Comparison of ENCODE assay signal across 16 cellular contexts in the genomic region with DNA sequence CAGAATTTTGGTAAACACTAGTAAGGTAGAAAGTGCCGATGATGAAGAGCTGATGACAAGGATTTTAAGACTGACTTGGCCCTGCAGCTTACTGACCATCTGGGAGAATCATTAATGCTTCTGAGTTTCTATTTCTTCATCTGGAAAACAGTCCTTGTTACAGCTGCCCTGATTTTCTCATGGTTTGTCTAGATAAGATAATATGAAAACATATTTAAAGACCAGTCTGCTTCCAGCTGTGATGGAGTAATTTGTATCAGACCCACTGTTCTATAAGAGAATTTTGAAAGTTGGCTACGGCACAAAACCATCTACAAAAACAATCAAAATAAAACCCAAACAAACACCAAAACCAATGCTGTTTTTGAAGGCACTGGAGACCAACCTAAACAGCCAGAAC.
DNase-seq lines count a peak whose midpoint lies in the region; ATAC-seq and TF ChIP-seq lines count a peak whose summit lies in the region.
"Had no signal": no experiment of that assay in that cellular context is flagged by ENCODE, and none has a peak within 500 bp of the region (broad histone marks: within the 10 kb centered on the region; RNA-seq: fewer than 3 reads in every experiment).

No MANE protein-coding gene starts in this region.

- H3K9me3 ChIP-seq in heart left ventricle (peaks cover 0 to 21% (median 0%) of the 10 kb centered on the region in 12 donors), left ventricle myocardium inferior (replicated peaks) (peaks cover 18% of the 10 kb centered on the region)
- H3K9me3 ChIP-seq: HAP-1 had no signal

- no peaks in the 10 kb centered on the region for H3K27me3 Mint-ChIP-seq in WTC11 (ENCODE audit: low read depth)
- H3K27me3 Mint-ChIP-seq: B cell; CD4-positive, alpha-beta T cell had no signal

- DNase-seq in heart left ventricle (peak in 1 of 5 donors; percentile 6), cardiac septum (ENCODE audit: low spot score) (no peak), brain pericyte (ENCODE audit: low read depth, low spot score) (peak; percentile 69), left ventricle myocardium inferior (no peak), smooth muscle cell of the brain vasculature (ENCODE audit: low read depth, low spot score) (peak; percentile 58), GM20000 (ENCODE audit: low spot score) (no peak), WTC11 (ENCODE audit: low spot score) (no peak)
- DNase-seq: C1 segment of cervical spinal cord; Calu3; CD4-positive, alpha-beta T cell; DMS 273 treated with DMSO at 0.1 percent for 48 hours; GOT3 had no signal

- peaks cover 14% of the 10 kb centered on the region for H3K9me3 Mint-ChIP-seq in WTC11

- WGBS in heart left ventricle, 4 donors: 37 to 50% (median 42%) methylated on average over 2 of the region's 2 CpGs

- no peak for TF ChIP-seq POLR2A in heart left ventricle (IDR thresholded peaks at IDR 0.05)

- H3K4me1 ChIP-seq in heart left ventricle (peaks cover 0 to 21% (median 2%) of the 10 kb centered on the region in 12 donors), left ventricle myocardium inferior (peaks cover 30% of the 10 kb centered on the region)
- H3K4me1 ChIP-seq: HAP-1 had no signal

- peak; percentile 51 to 85 (median 76) for ATAC-seq in heart left ventricle
- ATAC-seq in WTC11: no peak
- no peak for ATAC-seq in HG03095 (IDR thresholded peaks at IDR 0.05; ENCODE audit: unreplicated experiment)
- ATAC-seq: HepG2 had no signal

- POLR2A ChIA-PET in WTC11 (lab: Charles Lee): no interaction called here

- H3K27ac Mint-ChIP-seq in WTC11: no peak overlapping the region
- H3K27ac Mint-ChIP-seq: B cell; CD4-positive, alpha-beta T cell had no signal

- H3K4me1 Mint-ChIP-seq in WTC11: no peaks in the 10 kb centered on the region
- H3K4me1 Mint-ChIP-seq: B cell had no signal

- H3K27ac ChIP-seq in heart left ventricle (peak overlapping the region in 7 of 12 donors; percentile 10 to 54 (median 42)), left ventricle myocardium inferior (replicated peaks) (peak overlapping the region; percentile 66)

- no peak overlapping the region for H3K4me3 Mint-ChIP-seq in WTC11
- H3K4me3 Mint-ChIP-seq: B cell; CD4-positive, alpha-beta T cell had no signal

- no peak for TF ChIP-seq CTCF in heart left ventricle (IDR thresholded peaks at IDR 0.05)
- TF ChIP-seq CTCF in left ventricle myocardium inferior (IDR thresholded peaks at IDR 0.05; ENCODE audit: borderline replicate concordance): no peak
- TF ChIP-seq CTCF in GM20000 (IDR thresholded peaks at IDR 0.05; ENCODE audit: extremely low read depth, missing control alignments): no peak
- no peak for TF ChIP-seq CTCF in WTC11 (IDR thresholded peaks at IDR 0.05)

- H3K4me3 ChIP-seq in heart left ventricle (no peak overlapping the region), left ventricle myocardium inferior (no peak overlapping the region)
- H3K4me3 ChIP-seq: HAP-1 had no signal

- H3K36me3 Mint-ChIP-seq in WTC11: peaks cover 3% of the 10 kb centered on the region; the same call in 1 of the 2 replicates

- intact Hi-C loops in heart left ventricle (cut with DNase I): loop anchor here in 3 of 10 donors (10.0 kb wide), 4 partner anchors 106 to 974 kb away; a partner anchor contains a TSS
- intact Hi-C loops in cardiac septum (cut with DNase I): no loop called here
- intact Hi-C loops in left ventricle myocardium inferior (cut with micrococcal nuclease): no loop called here

- CTCF ChIA-PET in WTC11 (lab: Charles Lee): no interaction called here

- H3K27me3 ChIP-seq in heart left ventricle (no peaks in the 10 kb centered on the region), left ventricle myocardium inferior (ENCODE audit: low read depth) (no peaks in the 10 kb centered on the region)

- H3K36me3 ChIP-seq in heart left ventricle: no peaks in the 10 kb centered on the region
- H3K36me3 ChIP-seq in left ventricle myocardium inferior: no peaks in the 10 kb centered on the region
- H3K36me3 ChIP-seq: HAP-1 had no signal

TF ChIP-seq in WTC11, 78 proteins besides CTCF, POLR2A, EP300 and RAD21 (continues in another document):
- TF ChIP-seq GRHL2 (CRISPR knock-in tag; IDR thresholded peaks at IDR 0.05; ENCODE audit: insufficient replicate concordance, severe bottlenecking) (no peak), PRRX2 (CRISPR knock-in tag; IDR thresholded peaks at IDR 0.05) (no peak), JAZF1 (CRISPR knock-in tag; IDR thresholded peaks at IDR 0.05) (no peak), SOX15 (CRISPR knock-in tag; IDR thresholded peaks at IDR 0.05) (no peak), ZBTB21 (CRISPR knock-in tag; IDR thresholded peaks at IDR 0.05; ENCODE audit: borderline replicate concordance) (no peak), SP1 (CRISPR knock-in tag; conservative IDR thresholded peaks at IDR 0.05) (no peak), ZNF396 (CRISPR knock-in tag; IDR thresholded peaks at IDR 0.05; ENCODE audit: borderline replicate concordance) (no peak), GTF2I (CRISPR knock-in tag; conservative IDR thresholded peaks at IDR 0.05) (no peak), HMGA2 (CRISPR knock-in tag; IDR thresholded peaks at IDR 0.05) (no peak), ZNF263 (CRISPR knock-in tag; IDR thresholded peaks at IDR 0.05; ENCODE audit: low read depth) (no peak)
- TF ChIP-seq, protein P1, sequence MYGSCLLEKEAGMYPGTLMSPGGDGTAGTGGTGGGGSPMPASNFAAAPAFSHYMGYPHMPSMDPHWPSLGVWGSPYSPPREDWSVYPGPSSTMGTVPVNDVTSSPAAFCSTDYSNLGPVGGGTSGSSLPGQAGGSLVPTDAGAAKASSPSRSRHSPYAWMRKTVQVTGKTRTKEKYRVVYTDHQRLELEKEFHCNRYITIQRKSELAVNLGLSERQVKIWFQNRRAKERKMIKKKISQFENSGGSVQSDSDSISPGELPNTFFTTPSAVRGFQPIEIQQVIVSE (CRISPR knock-in tag; IDR thresholded peaks at IDR 0.05; ENCODE audit: borderline replicate concordance): no peak
- TF ChIP-seq, protein P2, sequence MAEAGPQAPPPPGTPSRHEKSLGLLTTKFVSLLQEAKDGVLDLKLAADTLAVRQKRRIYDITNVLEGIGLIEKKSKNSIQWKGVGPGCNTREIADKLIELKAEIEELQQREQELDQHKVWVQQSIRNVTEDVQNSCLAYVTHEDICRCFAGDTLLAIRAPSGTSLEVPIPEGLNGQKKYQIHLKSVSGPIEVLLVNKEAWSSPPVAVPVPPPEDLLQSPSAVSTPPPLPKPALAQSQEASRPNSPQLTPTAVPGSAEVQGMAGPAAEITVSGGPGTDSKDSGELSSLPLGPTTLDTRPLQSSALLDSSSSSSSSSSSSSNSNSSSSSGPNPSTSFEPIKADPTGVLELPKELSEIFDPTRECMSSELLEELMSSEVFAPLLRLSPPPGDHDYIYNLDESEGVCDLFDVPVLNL (CRISPR knock-in tag; IDR thresholded peaks at IDR 0.05; ENCODE audit: borderline replicate concordance, low read depth): no peak
- TF ChIP-seq, protein P3, sequence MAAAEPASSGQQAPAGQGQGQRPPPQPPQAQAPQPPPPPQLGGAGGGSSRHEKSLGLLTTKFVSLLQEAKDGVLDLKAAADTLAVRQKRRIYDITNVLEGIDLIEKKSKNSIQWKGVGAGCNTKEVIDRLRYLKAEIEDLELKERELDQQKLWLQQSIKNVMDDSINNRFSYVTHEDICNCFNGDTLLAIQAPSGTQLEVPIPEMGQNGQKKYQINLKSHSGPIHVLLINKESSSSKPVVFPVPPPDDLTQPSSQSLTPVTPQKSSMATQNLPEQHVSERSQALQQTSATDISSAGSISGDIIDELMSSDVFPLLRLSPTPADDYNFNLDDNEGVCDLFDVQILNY (CRISPR knock-in tag; IDR thresholded peaks at IDR 0.05): no peak
- TF ChIP-seq, protein P4, sequence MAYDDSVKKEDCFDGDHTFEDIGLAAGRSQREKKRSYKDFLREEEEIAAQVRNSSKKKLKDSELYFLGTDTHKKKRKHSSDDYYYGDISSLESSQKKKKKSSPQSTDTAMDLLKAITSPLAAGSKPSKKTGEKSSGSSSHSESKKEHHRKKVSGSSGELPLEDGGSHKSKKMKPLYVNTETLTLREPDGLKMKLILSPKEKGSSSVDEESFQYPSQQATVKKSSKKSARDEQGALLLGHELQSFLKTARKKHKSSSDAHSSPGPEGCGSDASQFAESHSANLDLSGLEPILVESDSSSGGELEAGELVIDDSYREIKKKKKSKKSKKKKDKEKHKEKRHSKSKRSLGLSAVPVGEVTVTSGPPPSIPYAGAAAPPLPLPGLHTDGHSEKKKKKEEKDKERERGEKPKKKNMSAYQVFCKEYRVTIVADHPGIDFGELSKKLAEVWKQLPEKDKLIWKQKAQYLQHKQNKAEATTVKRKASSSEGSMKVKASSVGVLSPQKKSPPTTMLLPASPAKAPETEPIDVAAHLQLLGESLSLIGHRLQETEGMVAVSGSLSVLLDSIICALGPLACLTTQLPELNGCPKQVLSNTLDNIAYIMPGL (CRISPR knock-in tag; IDR thresholded peaks at IDR 0.05): no peak
- TF ChIP-seq, protein P5, sequence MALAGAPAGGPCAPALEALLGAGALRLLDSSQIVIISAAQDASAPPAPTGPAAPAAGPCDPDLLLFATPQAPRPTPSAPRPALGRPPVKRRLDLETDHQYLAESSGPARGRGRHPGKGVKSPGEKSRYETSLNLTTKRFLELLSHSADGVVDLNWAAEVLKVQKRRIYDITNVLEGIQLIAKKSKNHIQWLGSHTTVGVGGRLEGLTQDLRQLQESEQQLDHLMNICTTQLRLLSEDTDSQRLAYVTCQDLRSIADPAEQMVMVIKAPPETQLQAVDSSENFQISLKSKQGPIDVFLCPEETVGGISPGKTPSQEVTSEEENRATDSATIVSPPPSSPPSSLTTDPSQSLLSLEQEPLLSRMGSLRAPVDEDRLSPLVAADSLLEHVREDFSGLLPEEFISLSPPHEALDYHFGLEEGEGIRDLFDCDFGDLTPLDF (CRISPR knock-in tag; IDR thresholded peaks at IDR 0.05): no peak
- TF ChIP-seq, protein P6, sequence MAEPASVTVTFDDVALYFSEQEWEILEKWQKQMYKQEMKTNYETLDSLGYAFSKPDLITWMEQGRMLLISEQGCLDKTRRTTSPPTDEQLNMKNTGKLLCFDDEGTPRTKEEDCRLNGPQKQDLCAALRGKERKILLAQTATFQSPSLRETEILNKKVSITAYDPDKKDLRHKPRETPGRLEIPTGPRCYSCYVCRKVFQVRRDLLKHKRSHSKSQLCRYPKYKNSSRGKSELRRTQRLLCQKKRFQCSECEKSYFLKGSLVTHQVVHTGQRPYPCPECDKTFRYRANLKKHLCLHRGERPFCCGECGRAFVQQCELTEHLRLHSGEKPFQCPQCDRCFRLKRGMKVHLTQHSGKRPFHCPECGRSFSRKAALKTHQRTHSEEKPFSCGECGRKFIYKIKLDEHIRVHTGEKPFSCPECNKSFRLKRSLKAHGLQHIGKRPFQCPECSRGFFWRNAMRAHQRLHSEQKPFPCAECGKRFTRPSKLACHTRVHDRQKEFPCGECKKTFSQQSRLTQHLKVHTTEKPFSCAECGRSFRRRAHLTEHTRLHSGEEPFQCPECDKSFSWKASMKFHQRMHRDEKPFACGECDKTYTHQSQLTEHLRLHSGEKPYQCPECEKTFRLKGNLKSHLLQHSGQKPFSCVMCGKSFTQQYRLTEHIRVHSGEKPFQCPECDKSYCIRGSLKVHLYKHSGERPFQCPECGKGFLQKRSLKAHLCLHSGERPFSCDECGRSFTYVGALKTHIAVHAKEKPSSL (CRISPR knock-in tag; conservative IDR thresholded peaks at IDR 0.05): no peak

Comparison
In these comparisons a context has a peak if more than half of its experiments do, and no peak if none do; other contexts are left out.
1. ATAC-seq: peak in heart left ventricle (4 of 4); none in WTC11 (single experiment) and HG03095 (single experiment).
2. DNase-seq: peak in brain pericyte (single experiment) and smooth muscle cell of the brain vasculature (single experiment); none in cardiac septum (single experiment), left ventricle myocardium inferior (single experiment), GM20000 (single experiment) and WTC11 (single experiment).